Comparison of ENCODE assay signal across 1 cellular context in genomic region chr12:64521838-64522237, GRCh38.
TF ChIP-seq lines count a peak whose summit lies in the region.

No MANE protein-coding gene starts in this region.

TF ChIP-seq in WTC11, 78 proteins besides CTCF, POLR2A, EP300 and RAD21 (continued from another document):
- no peak for TF ChIP-seq ZNF281 (CRISPR knock-in tag; IDR thresholded peaks at IDR 0.05)
- no peak for TF ChIP-seq MYBL2 (CRISPR knock-in tag; IDR thresholded peaks at IDR 0.05)
- TF ChIP-seq ZMAT4 (CRISPR knock-in tag; IDR thresholded peaks at IDR 0.05) = no peak
- no peak for TF ChIP-seq ZNF138 (CRISPR knock-in tag; conservative IDR thresholded peaks at IDR 0.05)
- no peak for TF ChIP-seq USF2 (CRISPR knock-in tag; IDR thresholded peaks at IDR 0.05)
- no peak for TF ChIP-seq MLX (CRISPR knock-in tag; IDR thresholded peaks at IDR 0.05)
- no peak for TF ChIP-seq KAT7 (CRISPR knock-in tag; IDR thresholded peaks at IDR 0.05; ENCODE audit: borderline replicate concordance)
- no peak for TF ChIP-seq ESRRA (CRISPR knock-in tag; IDR thresholded peaks at IDR 0.05; ENCODE audit: borderline replicate concordance)
